Comparison of ENCODE assay signal across 8 cellular contexts in genomic region chr2:240851078-240851861, GRCh38. TPM values are rescaled to one million over a fixed set of nuclear protein-coding genes. Genes with fewer than 3 reads are reported as not detected.
DNase-seq lines count a peak whose midpoint lies in the region; ATAC-seq and TF ChIP-seq lines count a peak whose summit lies in the region.

No MANE protein-coding gene starts in this region.

- H3K27ac Mint-ChIP-seq in activated CD8-positive, alpha-beta T cell treated with anti-CD3 and anti-CD28 coated beads for 36 hours, result no peak overlapping the region

- CTCF ChIA-PET in activated CD8-positive, alpha-beta T cell treated with anti-CD3 and anti-CD28 coated beads for 36 hours (lab: Charles Lee), result interaction anchor here (0.6 to 2.3 kb wide), 27 partner anchors 10 to 837 kb away, joined by 3 to 23 read pairs (median 3); partner anchors contain the start of gene KIF1A

- no peaks in the 10 kb centered on the region for H3K4me1 Mint-ChIP-seq in activated CD8-positive, alpha-beta T cell treated with anti-CD3 and anti-CD28 coated beads for 36 hours (ENCODE audit: low read depth)

- H3K9me3 Mint-ChIP-seq in activated CD8-positive, alpha-beta T cell treated with anti-CD3 and anti-CD28 coated beads for 36 hours, result peaks cover 5% of the 10 kb centered on the region

- H3K36me3 Mint-ChIP-seq in activated CD8-positive, alpha-beta T cell treated with anti-CD3 and anti-CD28 coated beads for 36 hours (ENCODE audit: low read depth), result no peaks in the 10 kb centered on the region

- no peak overlapping the region for H3K4me3 Mint-ChIP-seq in activated CD8-positive, alpha-beta T cell treated with anti-CD3 and anti-CD28 coated beads for 36 hours

- DNase-seq in D341Med (ENCODE audit: low spot score) (peak; percentile 87), NCI-H82 (lab: John Stamatoyannopoulos, UW) (peak; percentile 91), lung microvascular endothelial cell (ENCODE audit: low read depth in 2 of 2) (peak; percentile 81 to 87)
- peak; percentile 90 for DNase-seq in activated CD8-positive, alpha-beta T cell treated with anti-CD3 and anti-CD28 coated beads for 36 hours
- DNase-seq in effector CD8-positive, alpha-beta T cell (lab: John Stamatoyannopoulos, UW), result peak; percentile 72
- DNase-seq in stimulated activated CD8-positive, alpha-beta memory T cell treated with anti-CD3 and anti-CD28 coated beads, Interleukin-12 subunit alpha, Interleukin-12 subunit beta, amount 100 ng/mL, for 4 hours (ENCODE audit: low read depth), result peak; percentile 62

- ATAC-seq in HG03432 (IDR thresholded peaks at IDR 0.05; ENCODE audit: unreplicated experiment) (peak; percentile 58), GM21360 (IDR thresholded peaks at IDR 0.05; ENCODE audit: unreplicated experiment) (no peak)
- ATAC-seq in activated CD8-positive, alpha-beta T cell treated with anti-CD3 and anti-CD28 coated beads for 36 hours, result peak; percentile 89

- no peaks in the 10 kb centered on the region for H3K27me3 Mint-ChIP-seq in activated CD8-positive, alpha-beta T cell treated with anti-CD3 and anti-CD28 coated beads for 36 hours

- POLR2A ChIA-PET in activated CD8-positive, alpha-beta T cell treated with anti-CD3 and anti-CD28 coated beads for 36 hours (lab: Charles Lee), result no interaction called here

- intact Hi-C loops in activated CD8-positive, alpha-beta T cell treated with anti-CD3 and anti-CD28 coated beads for 36 hours (cut with micrococcal nuclease), result no loop called here

- TF ChIP-seq CTCF in activated CD8-positive, alpha-beta T cell treated with anti-CD3 and anti-CD28 coated beads for 36 hours (IDR thresholded peaks at IDR 0.05), result peak; percentile 93

RNA-seq across cellular contexts. Expression of gene AGXT, which starts 17.4 kb away (rescaled TPM):
- total RNA-seq in activated CD8-positive, alpha-beta T cell treated with anti-CD3 and anti-CD28 coated beads for 36 hours, result not detected
- not detected in 2 replicates for total RNA-seq in lung microvascular endothelial cell

RNA-seq across cellular contexts. Expression of gene KIF1A, which starts 31.3 kb away (rescaled TPM):
- total RNA-seq in activated CD8-positive, alpha-beta T cell treated with anti-CD3 and anti-CD28 coated beads for 36 hours, result 10 to 100 TPM in 1 of 2 experiments, 1 to 10 TPM in 1; 9.0 to 10.2 TPM
- under 0.01 and 0.20 TPM in 2 replicates for total RNA-seq in lung microvascular endothelial cell

RNA-seq across cellular contexts. Expression of gene MAB21L4, which starts 44.7 kb away (rescaled TPM):
- not detected for total RNA-seq in activated CD8-positive, alpha-beta T cell treated with anti-CD3 and anti-CD28 coated beads for 36 hours
- total RNA-seq in lung microvascular endothelial cell, result not detected in 2 replicates

RNA-seq across cellular contexts. Expression of gene CROCC2, which starts 54.9 kb away (rescaled TPM):
- not detected for total RNA-seq in activated CD8-positive, alpha-beta T cell treated with anti-CD3 and anti-CD28 coated beads for 36 hours
- total RNA-seq in lung microvascular endothelial cell, result not detected in 2 replicates
